ENCODE assay signal across 8 cellular contexts in genomic region chr6:125749112-125749863, GRCh38.
A peak's percentile ranks its signal among the peaks of the same experiment; 100 is the strongest.
DNase-seq lines count a peak whose midpoint lies in the region; ATAC-seq and TF ChIP-seq lines count a peak whose summit lies in the region.

HEY2 (plus strand) TSS chr6:125749632; CDS start chr6:125749777, 145 bp downstream.

- peak within 1 kb of the TSS; percentile 99 for H3K27ac Mint-ChIP-seq in nephron progenitor cell

- peak; percentile 95 for DNase-seq in DMS53 (lab: John Stamatoyannopoulos, UW)
- DNase-seq in RPMI8226, result peak; percentile 94
- peak; percentile 74 for DNase-seq in activated gamma-delta T cell treated with Interleukin-2 at 50 U/mL for 16 hours
- peak; percentile 71 for DNase-seq in fibroblast of the conjunctiva (ENCODE audit: low read depth)
- DNase-seq in nephron progenitor cell, result peak; percentile 97
- peak; percentile 77 for DNase-seq in stimulated activated naive CD4-positive, alpha-beta T cell treated with Interleukin-2 at 50 U/mL for 16 hours (lab: John Stamatoyannopoulos, UW)

- peaks cover 76% of the 10 kb centered on the region for H3K4me1 Mint-ChIP-seq in nephron progenitor cell

- H3K9me3 Mint-ChIP-seq in nephron progenitor cell, result no peaks in the 10 kb centered on the region

- no peak for TF ChIP-seq CTCF in nephron progenitor cell (IDR thresholded peaks at IDR 0.05)

- H3K4me3 Mint-ChIP-seq in nephron progenitor cell, result peak within 1 kb of the TSS; percentile 99

- TF ChIP-seq EP300 in Ishikawa (IDR thresholded peaks at IDR 0.05; ENCODE audit: borderline replicate concordance), result no peak

- H3K27me3 Mint-ChIP-seq in nephron progenitor cell (ENCODE audit: low read depth, poor library complexity), result no peaks in the 10 kb centered on the region

- TF ChIP-seq RAD21 in Ishikawa (IDR thresholded peaks at IDR 0.05; ENCODE audit: low read depth), result no peak

- H3K36me3 Mint-ChIP-seq in nephron progenitor cell (ENCODE audit: low read depth), result no peaks in the 10 kb centered on the region

- ATAC-seq in GM21717 (IDR thresholded peaks at IDR 0.05; ENCODE audit: unreplicated experiment), result peak; percentile 79

TF ChIP-seq in Ishikawa, 13 proteins besides CTCF, POLR2A, EP300 and RAD21:
- TF ChIP-seq EGR1 (IDR thresholded peaks at IDR 0.05) (peak; percentile 86), CEBPB (IDR thresholded peaks at IDR 0.05) (no peak), TAF1 (IDR thresholded peaks at IDR 0.05; ENCODE audit: low read depth) (no peak), ZBTB7A (IDR thresholded peaks at IDR 0.05; ENCODE audit: low read depth) (no peak), YY1 (IDR thresholded peaks at IDR 0.05; ENCODE audit: low read depth) (0 out of 2 replicates have a peak, but pooled peaks have one; percentile 28), TCF12 (IDR thresholded peaks at IDR 0.05; ENCODE audit: low read depth) (no peak), TEAD4 (IDR thresholded peaks at IDR 0.05) (no peak), FOXM1 (IDR thresholded peaks at IDR 0.05; ENCODE audit: borderline replicate concordance, low read depth) (no peak), REST (IDR thresholded peaks at IDR 0.05; ENCODE audit: low read depth) (no peak), MAX (IDR thresholded peaks at IDR 0.05) (peak; percentile 58; the same call in 1 of the 2 replicates), CREB1 (IDR thresholded peaks at IDR 0.05; ENCODE audit: low read depth) (no peak), NFIC (IDR thresholded peaks at IDR 0.05) (no peak), USF1 (IDR thresholded peaks at IDR 0.05) (no peak)

Comparison
In these comparisons a context has a peak if more than half of its experiments do, and no peak if none do; other contexts are left out.
1. Peak in every context shown above with its lines: DNase-seq and ATAC-seq.